In genomic region chr14:61147898-61148549, GRCh38 we compare ENCODE assay signal across 2 cellular contexts.
A peak's percentile ranks its signal among the peaks of the same experiment; 100 is the strongest.
TF ChIP-seq lines count a peak whose summit lies in the region.

No MANE protein-coding gene starts in this region.

TF ChIP-seq in HepG2, 621 proteins besides CTCF, POLR2A, EP300 and RAD21 (continued from another document and continues in another):
- TF ChIP-seq, protein P1, sequence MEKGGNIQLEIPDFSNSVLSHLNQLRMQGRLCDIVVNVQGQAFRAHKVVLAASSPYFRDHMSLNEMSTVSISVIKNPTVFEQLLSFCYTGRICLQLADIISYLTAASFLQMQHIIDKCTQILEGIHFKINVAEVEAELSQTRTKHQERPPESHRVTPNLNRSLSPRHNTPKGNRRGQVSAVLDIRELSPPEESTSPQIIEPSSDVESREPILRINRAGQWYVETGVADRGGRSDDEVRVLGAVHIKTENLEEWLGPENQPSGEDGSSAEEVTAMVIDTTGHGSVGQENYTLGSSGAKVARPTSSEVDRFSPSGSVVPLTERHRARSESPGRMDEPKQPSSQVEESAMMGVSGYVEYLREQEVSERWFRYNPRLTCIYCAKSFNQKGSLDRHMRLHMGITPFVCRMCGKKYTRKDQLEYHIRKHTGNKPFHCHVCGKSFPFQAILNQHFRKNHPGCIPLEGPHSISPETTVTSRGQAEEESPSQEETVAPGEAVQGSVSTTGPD (CRISPR knock-in tag; IDR thresholded peaks at IDR 0.05): no peak
- 0 out of 2 replicates have a peak, but pooled peaks have one; percentile 19 for TF ChIP-seq ZFY (CRISPR knock-in tag; IDR thresholded peaks at IDR 0.05)
- TF ChIP-seq, protein P2, sequence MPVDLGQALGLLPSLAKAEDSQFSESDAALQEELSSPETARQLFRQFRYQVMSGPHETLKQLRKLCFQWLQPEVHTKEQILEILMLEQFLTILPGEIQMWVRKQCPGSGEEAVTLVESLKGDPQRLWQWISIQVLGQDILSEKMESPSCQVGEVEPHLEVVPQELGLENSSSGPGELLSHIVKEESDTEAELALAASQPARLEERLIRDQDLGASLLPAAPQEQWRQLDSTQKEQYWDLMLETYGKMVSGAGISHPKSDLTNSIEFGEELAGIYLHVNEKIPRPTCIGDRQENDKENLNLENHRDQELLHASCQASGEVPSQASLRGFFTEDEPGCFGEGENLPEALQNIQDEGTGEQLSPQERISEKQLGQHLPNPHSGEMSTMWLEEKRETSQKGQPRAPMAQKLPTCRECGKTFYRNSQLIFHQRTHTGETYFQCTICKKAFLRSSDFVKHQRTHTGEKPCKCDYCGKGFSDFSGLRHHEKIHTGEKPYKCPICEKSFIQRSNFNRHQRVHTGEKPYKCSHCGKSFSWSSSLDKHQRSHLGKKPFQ (CRISPR knock-in tag; IDR thresholded peaks at IDR 0.05; ENCODE audit: insufficient replicate concordance): no peak
- TF ChIP-seq KAT8 (CRISPR knock-in tag; IDR thresholded peaks at IDR 0.05): peak; percentile 34; the same call in 1 of the 2 replicates
- TF ChIP-seq ZNF687 (CRISPR knock-in tag; IDR thresholded peaks at IDR 0.05): peak; percentile 55
- 0 out of 2 replicates have a peak, but pooled peaks have one; percentile 11 for TF ChIP-seq SALL1 (CRISPR knock-in tag; IDR thresholded peaks at IDR 0.05)
- TF ChIP-seq IKZF4 (CRISPR knock-in tag; IDR thresholded peaks at IDR 0.05; ENCODE audit: borderline replicate concordance, low read depth, not compliant biosample characterization): no peak
- no peak for TF ChIP-seq GABPA (IDR thresholded peaks at IDR 0.05; ENCODE audit: low read depth, low read length)
- no peak for TF ChIP-seq GABPA (CRISPR knock-in tag; IDR thresholded peaks at IDR 0.05; ENCODE audit: low read depth)
- TF ChIP-seq BHLHE40 (IDR thresholded peaks at IDR 0.05; ENCODE audit: low read length): peak; percentile 67; the same call in 1 of the 2 replicates
- TF ChIP-seq ZNF761 (CRISPR knock-in tag; conservative IDR thresholded peaks at IDR 0.05): no peak
- no peak for TF ChIP-seq ZNF704 (CRISPR knock-in tag; IDR thresholded peaks at IDR 0.05; ENCODE audit: borderline replicate concordance)
- TF ChIP-seq SKIL (CRISPR knock-in tag; IDR thresholded peaks at IDR 0.05; ENCODE audit: borderline replicate concordance): no peak

TF ChIP-seq in endothelial cell of umbilical vein, 7 proteins besides CTCF, POLR2A, EP300 and RAD21 (continued from another document):
- TF ChIP-seq EZH2 (IDR thresholded peaks at IDR 0.05; ENCODE audit: borderline replicate concordance, low read depth, low read length, severe bottlenecking): no peak
- no peak for TF ChIP-seq FOS (IDR thresholded peaks at IDR 0.05; ENCODE audit: borderline replicate concordance, insufficient read depth, low read length)
- TF ChIP-seq MYC (IDR thresholded peaks at IDR 0.05; ENCODE audit: low read depth, low read length): no peak
